In the genomic region with DNA sequence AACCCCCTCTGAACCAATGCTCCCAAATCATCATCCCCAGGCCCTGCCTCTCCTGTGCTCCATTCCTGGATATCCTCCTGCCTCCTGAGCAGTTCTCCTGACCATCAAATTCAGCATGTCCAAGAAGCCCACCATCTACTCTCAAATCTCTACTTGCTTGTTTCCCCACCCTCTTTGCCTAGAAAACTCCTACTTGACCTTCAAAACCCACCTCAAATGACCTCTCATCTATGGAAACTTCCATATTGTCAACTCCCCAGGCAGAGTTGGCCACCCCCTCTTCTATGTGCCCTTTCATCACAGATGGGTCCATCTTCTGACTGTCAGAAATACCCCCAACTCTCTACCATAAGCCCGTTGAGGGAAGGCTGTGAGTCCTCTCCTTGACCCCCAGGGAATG, we compare ENCODE assay signal across 19 cellular contexts. TPM values are rescaled to one million over a fixed set of nuclear protein-coding genes. Genes with fewer than 3 reads are reported as not detected.
DNase-seq lines count a peak whose midpoint lies in the region; ATAC-seq lines count a peak whose summit lies in the region.
"Had no signal": no experiment of that assay in that cellular context is flagged by ENCODE, and none has a peak within 500 bp of the region (broad histone marks: within the 10 kb centered on the region; RNA-seq: fewer than 3 reads in every experiment).

No MANE protein-coding gene starts in this region.

- peaks cover 36% of the 10 kb centered on the region for H3K4me1 Mint-ChIP-seq in activated naive CD8-positive, alpha-beta T cell treated with anti-CD3 and anti-CD28 coated beads, Interleukin-2, amount 10 ng/mL, durations not matched to agents 7 days and 5 days
- H3K4me1 Mint-ChIP-seq in activated naive CD8-positive, alpha-beta T cell treated with anti-CD3 and anti-CD28 coated beads for 36 hours: peaks cover 21% of the 10 kb centered on the region
- peaks cover 32% of the 10 kb centered on the region for H3K4me1 Mint-ChIP-seq in activated naive CD8-positive, alpha-beta T cell treated with anti-CD3 and anti-CD28 coated beads, Interleukin-2, amount 50 U/mL, for 24 hours
- H3K4me1 Mint-ChIP-seq in memory B cell: peaks cover 64% of the 10 kb centered on the region
- H3K4me1 Mint-ChIP-seq in stimulated activated effector memory CD8-positive, alpha-beta T cell treated with anti-CD3 and anti-CD28 coated beads, Interleukin-12 subunit alpha, Interleukin-12 subunit beta, amount 100 ng/mL, for 72 hours: peaks cover 82% of the 10 kb centered on the region

- no peak for ATAC-seq in activated naive CD8-positive, alpha-beta T cell treated with anti-CD3 and anti-CD28 coated beads, Interleukin-2, amount 10 ng/mL, durations not matched to agents 7 days and 5 days (ENCODE audit: low read depth)
- ATAC-seq in activated naive CD8-positive, alpha-beta T cell treated with anti-CD3 and anti-CD28 coated beads, Interleukin-2, amount 50 U/mL, for 24 hours: no peak
- ATAC-seq in memory B cell (ENCODE audit: low read depth) (no peak), GM21367 (IDR thresholded peaks at IDR 0.05; ENCODE audit: unreplicated experiment) (no peak), Right ventricle myocardium superior (ENCODE audit: poor library complexity) (no peak)
- ATAC-seq in stimulated activated effector memory CD8-positive, alpha-beta T cell treated with anti-CD3 and anti-CD28 coated beads, Interleukin-12 subunit alpha, Interleukin-12 subunit beta, amount 100 ng/mL, for 72 hours: no peak

- no peaks in the 10 kb centered on the region for H3K9me3 Mint-ChIP-seq in activated naive CD8-positive, alpha-beta T cell treated with anti-CD3 and anti-CD28 coated beads, Interleukin-2, amount 10 ng/mL, durations not matched to agents 7 days and 5 days
- no peaks in the 10 kb centered on the region for H3K9me3 Mint-ChIP-seq in activated naive CD8-positive, alpha-beta T cell treated with anti-CD3 and anti-CD28 coated beads for 36 hours
- no peaks in the 10 kb centered on the region for H3K9me3 Mint-ChIP-seq in activated naive CD8-positive, alpha-beta T cell treated with anti-CD3 and anti-CD28 coated beads, Interleukin-2, amount 50 U/mL, for 24 hours
- no peaks in the 10 kb centered on the region for H3K9me3 Mint-ChIP-seq in memory B cell
- no peaks in the 10 kb centered on the region for H3K9me3 Mint-ChIP-seq in stimulated activated effector memory CD8-positive, alpha-beta T cell treated with anti-CD3 and anti-CD28 coated beads, Interleukin-12 subunit alpha, Interleukin-12 subunit beta, amount 100 ng/mL, for 72 hours

- intact Hi-C loops in Right ventricle myocardium superior (cut with DNase I): no loop called here

- no peaks in the 10 kb centered on the region for H3K36me3 Mint-ChIP-seq in activated naive CD8-positive, alpha-beta T cell treated with anti-CD3 and anti-CD28 coated beads, Interleukin-2, amount 10 ng/mL, durations not matched to agents 7 days and 5 days
- no peaks in the 10 kb centered on the region for H3K36me3 Mint-ChIP-seq in activated naive CD8-positive, alpha-beta T cell treated with anti-CD3 and anti-CD28 coated beads for 36 hours
- no peaks in the 10 kb centered on the region for H3K36me3 Mint-ChIP-seq in activated naive CD8-positive, alpha-beta T cell treated with anti-CD3 and anti-CD28 coated beads, Interleukin-2, amount 50 U/mL, for 24 hours (ENCODE audit: low read depth)
- no peaks in the 10 kb centered on the region for H3K36me3 Mint-ChIP-seq in memory B cell
- no peaks in the 10 kb centered on the region for H3K36me3 Mint-ChIP-seq in stimulated activated effector memory CD8-positive, alpha-beta T cell treated with anti-CD3 and anti-CD28 coated beads, Interleukin-12 subunit alpha, Interleukin-12 subunit beta, amount 100 ng/mL, for 72 hours
- H3K36me3 Mint-ChIP-seq: CD14-positive monocyte had no signal

- no peak for DNase-seq in activated naive CD8-positive, alpha-beta T cell treated with anti-CD3 and anti-CD28 coated beads, Interleukin-2, amount 10 ng/mL, durations not matched to agents 7 days and 5 days
- no peak for DNase-seq in activated naive CD8-positive, alpha-beta T cell treated with anti-CD3 and anti-CD28 coated beads for 36 hours
- DNase-seq in activated naive CD8-positive, alpha-beta T cell treated with anti-CD3 and anti-CD28 coated beads, Interleukin-2, amount 50 U/mL, for 24 hours: no peak
- DNase-seq in memory B cell (ENCODE audit: low spot score in 2 of 2) (no peak), NCI-H748 treated with DMSO at 0.1 percent for 48 hours (lab: John Stamatoyannopoulos, UW) (no peak), Right ventricle myocardium superior (no peak)
- DNase-seq in stimulated activated effector memory CD8-positive, alpha-beta T cell treated with anti-CD3 and anti-CD28 coated beads, Interleukin-12 subunit alpha, Interleukin-12 subunit beta, amount 100 ng/mL, for 72 hours (ENCODE audit: low spot score in 2 of 2): no peak
- DNase-seq: GF-D8, Kasumi-1, MM.1S, NCI-H1092 treated with DMSO at 0.1 percent for 48 hours, NCI-H1694, NCI-H2107, NCI-H226, NCI-H524 treated with DMSO at 0.1 percent for 48 hours, OCI-M1, RPMI8226 had no signal

- no peak overlapping the region for H3K4me3 Mint-ChIP-seq in activated naive CD8-positive, alpha-beta T cell treated with anti-CD3 and anti-CD28 coated beads, Interleukin-2, amount 10 ng/mL, durations not matched to agents 7 days and 5 days
- no peak overlapping the region for H3K4me3 Mint-ChIP-seq in activated naive CD8-positive, alpha-beta T cell treated with anti-CD3 and anti-CD28 coated beads for 36 hours
- no peak overlapping the region for H3K4me3 Mint-ChIP-seq in activated naive CD8-positive, alpha-beta T cell treated with anti-CD3 and anti-CD28 coated beads, Interleukin-2, amount 50 U/mL, for 24 hours
- no peak overlapping the region for H3K4me3 Mint-ChIP-seq in memory B cell
- peak overlapping the region; percentile 58 for H3K4me3 Mint-ChIP-seq in stimulated activated effector memory CD8-positive, alpha-beta T cell treated with anti-CD3 and anti-CD28 coated beads, Interleukin-12 subunit alpha, Interleukin-12 subunit beta, amount 100 ng/mL, for 72 hours

- peak overlapping the region; percentile 49 for H3K27ac Mint-ChIP-seq in activated naive CD8-positive, alpha-beta T cell treated with anti-CD3 and anti-CD28 coated beads, Interleukin-2, amount 10 ng/mL, durations not matched to agents 7 days and 5 days
- no peak overlapping the region for H3K27ac Mint-ChIP-seq in activated naive CD8-positive, alpha-beta T cell treated with anti-CD3 and anti-CD28 coated beads for 36 hours
- H3K27ac Mint-ChIP-seq in activated naive CD8-positive, alpha-beta T cell treated with anti-CD3 and anti-CD28 coated beads, Interleukin-2, amount 50 U/mL, for 24 hours: peak overlapping the region; percentile 57
- H3K27ac Mint-ChIP-seq in memory B cell: peak overlapping the region; percentile 63
- peak overlapping the region; percentile 87 for H3K27ac Mint-ChIP-seq in stimulated activated effector memory CD8-positive, alpha-beta T cell treated with anti-CD3 and anti-CD28 coated beads, Interleukin-12 subunit alpha, Interleukin-12 subunit beta, amount 100 ng/mL, for 72 hours
- H3K27ac Mint-ChIP-seq: CD14-positive monocyte had no signal

- peaks cover 3% of the 10 kb centered on the region for H3K27me3 Mint-ChIP-seq in activated naive CD8-positive, alpha-beta T cell treated with anti-CD3 and anti-CD28 coated beads, Interleukin-2, amount 10 ng/mL, durations not matched to agents 7 days and 5 days
- peaks cover 5% of the 10 kb centered on the region for H3K27me3 Mint-ChIP-seq in activated naive CD8-positive, alpha-beta T cell treated with anti-CD3 and anti-CD28 coated beads for 36 hours
- no peaks in the 10 kb centered on the region for H3K27me3 Mint-ChIP-seq in activated naive CD8-positive, alpha-beta T cell treated with anti-CD3 and anti-CD28 coated beads, Interleukin-2, amount 50 U/mL, for 24 hours
- peaks cover 1% of the 10 kb centered on the region for H3K27me3 Mint-ChIP-seq in memory B cell

- POLR2A ChIA-PET in activated naive CD8-positive, alpha-beta T cell treated with anti-CD3 and anti-CD28 coated beads, Interleukin-2, amount 10 ng/mL, durations not matched to agents 7 days and 5 days (lab: Charles Lee): no interaction called here

RNA-seq across cellular contexts. Expression of a gene that starts 16.8 kb away (rescaled TPM):
- total RNA-seq in activated naive CD8-positive, alpha-beta T cell treated with anti-CD3 and anti-CD28 coated beads, Interleukin-2, amount 10 ng/mL, durations not matched to agents 7 days and 5 days: under 1 TPM; 0.74 to 0.75 TPM
- total RNA-seq in activated naive CD8-positive, alpha-beta T cell treated with anti-CD3 and anti-CD28 coated beads for 36 hours: under 1 TPM; 0.08 to 0.18 TPM
- total RNA-seq in Right ventricle myocardium superior: 14.7 TPM

RNA-seq across cellular contexts. Expression of a gene that starts 43.5 kb away (rescaled TPM):
- total RNA-seq in activated naive CD8-positive, alpha-beta T cell treated with anti-CD3 and anti-CD28 coated beads, Interleukin-2, amount 10 ng/mL, durations not matched to agents 7 days and 5 days: under 1 TPM in 1 of 2 experiments, not detected in 1; 0.14 TPM
- total RNA-seq in activated naive CD8-positive, alpha-beta T cell treated with anti-CD3 and anti-CD28 coated beads for 36 hours: under 1 TPM; 0.36 to 0.93 TPM
- 10.9 TPM for total RNA-seq in Right ventricle myocardium superior
